8 cellular contexts compared by ENCODE assay signal in genomic region chr1:109546311-109547109, GRCh38. TPM values are rescaled to one million over a fixed set of nuclear protein-coding genes. Genes with fewer than 3 reads are reported as not detected.
DNase-seq lines count a peak whose midpoint lies in the region; ATAC-seq and TF ChIP-seq lines count a peak whose summit lies in the region.

No MANE protein-coding gene starts in this region.

- intact Hi-C loops in activated CD4-positive, alpha-beta T cell treated with anti-CD3 and anti-CD28 coated beads, Interleukin-2, amount 10 ng/mL, durations not matched to agents 24 days and 14 days (cut with micrococcal nuclease): loop anchor here (1.0 to 5.0 kb wide), 5 partner anchors 75 to 360 kb away; partner anchors contain the start of gene PSMA5

- no peaks in the 10 kb centered on the region for H3K9me3 Mint-ChIP-seq in activated CD4-positive, alpha-beta T cell treated with anti-CD3 and anti-CD28 coated beads, Interleukin-2, amount 10 ng/mL, durations not matched to agents 24 days and 14 days

- TF ChIP-seq CTCF in GM12873 (IDR thresholded peaks at IDR 0.05; ENCODE audit: insufficient read depth, low read depth, low read length, missing control alignments): peak; percentile 76

- peaks cover 42% of the 10 kb centered on the region for H3K4me1 Mint-ChIP-seq in activated CD4-positive, alpha-beta T cell treated with anti-CD3 and anti-CD28 coated beads, Interleukin-2, amount 10 ng/mL, durations not matched to agents 24 days and 14 days

- peak overlapping the region; percentile 96 for H3K27ac Mint-ChIP-seq in activated CD4-positive, alpha-beta T cell treated with anti-CD3 and anti-CD28 coated beads, Interleukin-2, amount 10 ng/mL, durations not matched to agents 24 days and 14 days

- H3K36me3 Mint-ChIP-seq in activated CD4-positive, alpha-beta T cell treated with anti-CD3 and anti-CD28 coated beads, Interleukin-2, amount 10 ng/mL, durations not matched to agents 24 days and 14 days (ENCODE audit: low read depth): peaks cover 7% of the 10 kb centered on the region

- DNase-seq in NCI-H510A treated with DMSO at 0.1 percent for 48 hours (lab: John Stamatoyannopoulos, UW) (peak; percentile 92), dedifferentiated amniotic fluid mesenchymal stem cell (ENCODE audit: extremely low spot score) (peak; percentile 95), left lobe of liver (ENCODE audit: low spot score) (peak; percentile 87)
- peak; percentile 97 for DNase-seq in activated CD4-positive, alpha-beta T cell treated with anti-CD3 and anti-CD28 coated beads, Interleukin-2, amount 10 ng/mL, durations not matched to agents 24 days and 14 days
- DNase-seq in stimulated activated CD4-positive, alpha-beta T cell treated with anti-CD3 and anti-CD28 coated beads, Interleukin-1b, Interleukin-23, amount 100 ng/mL, for 4 hours (ENCODE audit: low read depth in 2 of 2): peak; percentile 74 to 86

- peak; percentile 48 for ATAC-seq in HG03439 (IDR thresholded peaks at IDR 0.05; ENCODE audit: unreplicated experiment)
- peak; percentile 82 for ATAC-seq in left lobe of liver
- no peak for ATAC-seq in GM18519 (IDR thresholded peaks at IDR 0.05; ENCODE audit: low FRiP score, unreplicated experiment)

- peak overlapping the region; percentile 95 for H3K4me3 Mint-ChIP-seq in activated CD4-positive, alpha-beta T cell treated with anti-CD3 and anti-CD28 coated beads, Interleukin-2, amount 10 ng/mL, durations not matched to agents 24 days and 14 days

- H3K27me3 Mint-ChIP-seq in activated CD4-positive, alpha-beta T cell treated with anti-CD3 and anti-CD28 coated beads, Interleukin-2, amount 10 ng/mL, durations not matched to agents 24 days and 14 days: no peaks in the 10 kb centered on the region

RNA-seq across cellular contexts. Expression of gene GNAI3, which starts 1.9 kb away (rescaled TPM):
- 8.7 and 8.8 TPM in 2 replicates for total RNA-seq in activated CD4-positive, alpha-beta T cell treated with anti-CD3 and anti-CD28 coated beads, Interleukin-2, amount 10 ng/mL, durations not matched to agents 24 days and 14 days
- total RNA-seq in left lobe of liver: 2.5 TPM

RNA-seq across cellular contexts. Expression of gene GPR61, which starts 6.8 kb away (rescaled TPM):
- 0.14 TPM in 1 of 2 replicates, not detected in the other for total RNA-seq in activated CD4-positive, alpha-beta T cell treated with anti-CD3 and anti-CD28 coated beads, Interleukin-2, amount 10 ng/mL, durations not matched to agents 24 days and 14 days
- total RNA-seq in left lobe of liver: not detected

RNA-seq across cellular contexts. Expression of gene AMIGO1, which starts 37.0 kb away (rescaled TPM):
- 1.1 TPM in 2 replicates for total RNA-seq in activated CD4-positive, alpha-beta T cell treated with anti-CD3 and anti-CD28 coated beads, Interleukin-2, amount 10 ng/mL, durations not matched to agents 24 days and 14 days
- total RNA-seq in left lobe of liver: 3.5 TPM

RNA-seq across cellular contexts. Expression of gene CYB561D1, which starts 52.6 kb away (rescaled TPM):
- total RNA-seq in activated CD4-positive, alpha-beta T cell treated with anti-CD3 and anti-CD28 coated beads, Interleukin-2, amount 10 ng/mL, durations not matched to agents 24 days and 14 days: 11.3 and 13.1 TPM in 2 replicates
- 3.3 TPM for total RNA-seq in left lobe of liver
